9 cellular contexts compared by ENCODE assay signal in genomic region chr6:1613631-1614447, GRCh38. TPM values are rescaled to one million over a fixed set of nuclear protein-coding genes. Genes with fewer than 3 reads are reported as not detected.
DNase-seq lines count a peak whose midpoint lies in the region; ATAC-seq and TF ChIP-seq lines count a peak whose summit lies in the region.
"Had no signal": no experiment of that assay in that cellular context is flagged by ENCODE, and none has a peak within 500 bp of the region (broad histone marks: within the 10 kb centered on the region; RNA-seq: fewer than 3 reads in every experiment).

No MANE protein-coding gene starts in this region.

- no peaks in the 10 kb centered on the region for H3K9me3 ChIP-seq in CD4-positive, alpha-beta memory T cell (ENCODE audit: control insufficient read depth in 1 of 2, low read length in 2 of 2)

- TF ChIP-seq CTCF in epithelial cell of proximal tubule (conservative IDR thresholded peaks at IDR 0.05; ENCODE audit: low read depth, low read length) (no peak), neural crest cell (conservative IDR thresholded peaks at IDR 0.05) (no peak)

- H3K36me3 Mint-ChIP-seq in CD4-positive, alpha-beta memory T cell: peaks cover 0 to 4% of the 10 kb centered on the region in 2 donors
- peaks cover 2% of the 10 kb centered on the region for H3K36me3 Mint-ChIP-seq in neural crest cell (ENCODE audit: low read depth)
- H3K36me3 Mint-ChIP-seq in activated CD4-positive, alpha-beta memory T cell treated with anti-CD3 and anti-CD28 coated beads, Interleukin-2, amount 10 ng/mL, durations not matched to agents 7 days and 5 days (ENCODE audit: low read depth): peaks cover 4% of the 10 kb centered on the region
- H3K36me3 Mint-ChIP-seq in activated CD8-positive, alpha-beta memory T cell treated with anti-CD3 and anti-CD28 coated beads, Interleukin-2, amount 10 ng/mL, durations not matched to agents 7 days and 5 days: peaks cover 4% of the 10 kb centered on the region

- peak overlapping the region in 6 of 8 donors; percentile 16 to 58 (median 38) for H3K4me3 Mint-ChIP-seq in CD4-positive, alpha-beta memory T cell
- H3K4me3 Mint-ChIP-seq in neural crest cell: peak overlapping the region; percentile 92
- no peak overlapping the region for H3K4me3 Mint-ChIP-seq in activated CD4-positive, alpha-beta memory T cell treated with anti-CD3 and anti-CD28 coated beads, Interleukin-2, amount 10 ng/mL, durations not matched to agents 7 days and 5 days
- no peak overlapping the region for H3K4me3 Mint-ChIP-seq in activated CD8-positive, alpha-beta memory T cell treated with anti-CD3 and anti-CD28 coated beads, Interleukin-2, amount 10 ng/mL, durations not matched to agents 7 days and 5 days

- intact Hi-C loops in CD4-positive, alpha-beta memory T cell (cut with micrococcal nuclease): no loop called here

- peak overlapping the region in 1 of 7 donors; percentile 25 for H3K27ac Mint-ChIP-seq in CD4-positive, alpha-beta memory T cell
- no peak overlapping the region for H3K27ac Mint-ChIP-seq in neural crest cell (ENCODE audit: unreplicated experiment)
- no peak overlapping the region for H3K27ac Mint-ChIP-seq in activated CD4-positive, alpha-beta memory T cell treated with anti-CD3 and anti-CD28 coated beads, Interleukin-2, amount 10 ng/mL, durations not matched to agents 7 days and 5 days
- H3K27ac Mint-ChIP-seq in activated CD8-positive, alpha-beta memory T cell treated with anti-CD3 and anti-CD28 coated beads, Interleukin-2, amount 10 ng/mL, durations not matched to agents 7 days and 5 days: no peak overlapping the region

- H3K4me1 ChIP-seq in CD4-positive, alpha-beta memory T cell (ENCODE audit: insufficient read depth, low read length): peaks cover 21% of the 10 kb centered on the region

- H3K4me1 Mint-ChIP-seq in CD4-positive, alpha-beta memory T cell: peaks cover 7 to 31% (median 15%) of the 10 kb centered on the region in 4 donors
- peaks cover 32% of the 10 kb centered on the region for H3K4me1 Mint-ChIP-seq in neural crest cell
- peaks cover 18% of the 10 kb centered on the region for H3K4me1 Mint-ChIP-seq in activated CD4-positive, alpha-beta memory T cell treated with anti-CD3 and anti-CD28 coated beads, Interleukin-2, amount 10 ng/mL, durations not matched to agents 7 days and 5 days
- H3K4me1 Mint-ChIP-seq in activated CD8-positive, alpha-beta memory T cell treated with anti-CD3 and anti-CD28 coated beads, Interleukin-2, amount 10 ng/mL, durations not matched to agents 7 days and 5 days: peaks cover 13% of the 10 kb centered on the region

- no peak for ATAC-seq in activated CD8-positive, alpha-beta memory T cell treated with anti-CD3 and anti-CD28 coated beads, Interleukin-2, amount 10 ng/mL, durations not matched to agents 7 days and 5 days
- no peak for ATAC-seq in HG02571 (IDR thresholded peaks at IDR 0.05; ENCODE audit: unreplicated experiment)

- no peak for DNase-seq in CD4-positive, alpha-beta memory T cell
- DNase-seq in NCI-H2029 (lab: John Stamatoyannopoulos, UW) (peak; percentile 66), epithelial cell of proximal tubule (ENCODE audit: low read depth) (no peak), neural crest cell (ENCODE audit: low read depth, low spot score) (no peak), NCI-H2107 treated with DMSO at 0.1 percent for 48 hours (lab: John Stamatoyannopoulos, UW; ENCODE audit: unreplicated experiment) (no peak)
- DNase-seq in activated CD4-positive, alpha-beta memory T cell treated with anti-CD3 and anti-CD28 coated beads, Interleukin-2, amount 10 ng/mL, durations not matched to agents 7 days and 5 days: no peak
- DNase-seq in activated CD8-positive, alpha-beta memory T cell treated with anti-CD3 and anti-CD28 coated beads, Interleukin-2, amount 10 ng/mL, durations not matched to agents 7 days and 5 days: no peak
- DNase-seq: NCI-H526 treated with DMSO at 0.1 percent for 48 hours had no signal

- peaks cover 47 to 53% of the 10 kb centered on the region in 2 donors for H3K27me3 Mint-ChIP-seq in CD4-positive, alpha-beta memory T cell
- peaks cover 75% of the 10 kb centered on the region for H3K27me3 Mint-ChIP-seq in neural crest cell (ENCODE audit: low read depth)
- peaks cover 63% of the 10 kb centered on the region for H3K27me3 Mint-ChIP-seq in activated CD4-positive, alpha-beta memory T cell treated with anti-CD3 and anti-CD28 coated beads, Interleukin-2, amount 10 ng/mL, durations not matched to agents 7 days and 5 days
- H3K27me3 Mint-ChIP-seq in activated CD8-positive, alpha-beta memory T cell treated with anti-CD3 and anti-CD28 coated beads, Interleukin-2, amount 10 ng/mL, durations not matched to agents 7 days and 5 days: peaks cover 64% of the 10 kb centered on the region

- peaks cover 34% of the 10 kb centered on the region for H3K27me3 ChIP-seq in CD4-positive, alpha-beta memory T cell (ENCODE audit: insufficient read depth, low read length)

- CTCF ChIA-PET in CD4-positive, alpha-beta memory T cell (lab: Charles Lee; ENCODE audit: partially characterized antibody): interaction anchor here (0.9 to 1.3 kb wide), 3 partner anchors 8 to 1021 kb away, joined by 3 read pairs; no protein-coding TSS in a partner anchor
- CTCF ChIA-PET in activated CD4-positive, alpha-beta memory T cell treated with anti-CD3 and anti-CD28 coated beads, Interleukin-2, amount 10 ng/mL, durations not matched to agents 7 days and 5 days (lab: Charles Lee): interaction anchor here (1.0 kb wide), 1 partner anchor 1020 kb away, joined by 4 read pairs; no protein-coding TSS in a partner anchor
- CTCF ChIA-PET in activated CD8-positive, alpha-beta memory T cell treated with anti-CD3 and anti-CD28 coated beads, Interleukin-2, amount 10 ng/mL, durations not matched to agents 7 days and 5 days (lab: Charles Lee): interaction anchor here (1.0 to 1.7 kb wide), 3 partner anchors 17 to 581 kb away, joined by 3 to 7 read pairs (median 3); no protein-coding TSS in a partner anchor

- no peak overlapping the region for H3K4me3 ChIP-seq in CD4-positive, alpha-beta memory T cell (ENCODE audit: low read length in 2 of 2)
- peak overlapping the region; percentile 81 for H3K4me3 ChIP-seq in epithelial cell of proximal tubule (ENCODE audit: low read depth, low read length)

- peaks cover 0 to 5% (median 0%) of the 10 kb centered on the region in 8 donors for H3K9me3 Mint-ChIP-seq in CD4-positive, alpha-beta memory T cell
- no peaks in the 10 kb centered on the region for H3K9me3 Mint-ChIP-seq in neural crest cell
- no peaks in the 10 kb centered on the region for H3K9me3 Mint-ChIP-seq in activated CD4-positive, alpha-beta memory T cell treated with anti-CD3 and anti-CD28 coated beads, Interleukin-2, amount 10 ng/mL, durations not matched to agents 7 days and 5 days
- H3K9me3 Mint-ChIP-seq in activated CD8-positive, alpha-beta memory T cell treated with anti-CD3 and anti-CD28 coated beads, Interleukin-2, amount 10 ng/mL, durations not matched to agents 7 days and 5 days (ENCODE audit: low read depth): no peaks in the 10 kb centered on the region

- POLR2A ChIA-PET in CD4-positive, alpha-beta memory T cell (lab: Charles Lee; ENCODE audit: partially characterized antibody): no interaction called here
- POLR2A ChIA-PET in activated CD4-positive, alpha-beta memory T cell treated with anti-CD3 and anti-CD28 coated beads, Interleukin-2, amount 10 ng/mL, durations not matched to agents 7 days and 5 days (lab: Charles Lee): interaction anchor here (1.8 kb wide), 1 partner anchor 11 kb away, joined by 7 read pairs; no protein-coding TSS in a partner anchor

- H3K36me3 ChIP-seq in CD4-positive, alpha-beta memory T cell (ENCODE audit: insufficient read depth, low read length): no peaks in the 10 kb centered on the region

- no peak overlapping the region for H3K27ac ChIP-seq in CD4-positive, alpha-beta memory T cell (ENCODE audit: low read depth, low read length)

RNA-seq across cellular contexts. Expression of gene FOXC1, which starts 4.1 kb away (rescaled TPM):
- total RNA-seq in CD4-positive, alpha-beta memory T cell: not detected
- polyA plus RNA-seq in CD4-positive, alpha-beta memory T cell: not detected
- total RNA-seq in epithelial cell of proximal tubule (18.6 and 27.7 TPM in 2 replicates), neural crest cell (1.7 and 1.8 TPM in 2 replicates)
- total RNA-seq in activated CD4-positive, alpha-beta memory T cell treated with anti-CD3 and anti-CD28 coated beads, Interleukin-2, amount 10 ng/mL, durations not matched to agents 7 days and 5 days: under 1 TPM in 1 of 2 experiments, not detected in 1; 0.08 TPM
- under 1 TPM in 1 of 2 experiments, not detected in 1; 0.26 TPM for total RNA-seq in activated CD8-positive, alpha-beta memory T cell treated with anti-CD3 and anti-CD28 coated beads, Interleukin-2, amount 10 ng/mL, durations not matched to agents 7 days and 5 days

Comparison
In these comparisons a context has a peak if more than half of its experiments do, and no peak if none do; other contexts are left out.
1. H3K4me3 Mint-ChIP-seq: peak in CD4-positive, alpha-beta memory T cell (6 of 8) and neural crest cell (single experiment); none in activated CD4-positive, alpha-beta memory T cell treated with anti-CD3 and anti-CD28 coated beads, Interleukin-2, amount 10 ng/mL, durations not matched to agents 7 days and 5 days (single experiment) and activated CD8-positive, alpha-beta memory T cell treated with anti-CD3 and anti-CD28 coated beads, Interleukin-2, amount 10 ng/mL, durations not matched to agents 7 days and 5 days (single experiment).